ENCODE assay signal across 2 cellular contexts in genomic region chrX:79524642-79525041, GRCh38.
TF ChIP-seq lines count a peak whose summit lies in the region.

No MANE protein-coding gene starts in this region.

TF ChIP-seq in liver, 16 proteins besides CTCF, POLR2A, EP300 and RAD21 (continued from another document):
- TF ChIP-seq, protein P1, sequence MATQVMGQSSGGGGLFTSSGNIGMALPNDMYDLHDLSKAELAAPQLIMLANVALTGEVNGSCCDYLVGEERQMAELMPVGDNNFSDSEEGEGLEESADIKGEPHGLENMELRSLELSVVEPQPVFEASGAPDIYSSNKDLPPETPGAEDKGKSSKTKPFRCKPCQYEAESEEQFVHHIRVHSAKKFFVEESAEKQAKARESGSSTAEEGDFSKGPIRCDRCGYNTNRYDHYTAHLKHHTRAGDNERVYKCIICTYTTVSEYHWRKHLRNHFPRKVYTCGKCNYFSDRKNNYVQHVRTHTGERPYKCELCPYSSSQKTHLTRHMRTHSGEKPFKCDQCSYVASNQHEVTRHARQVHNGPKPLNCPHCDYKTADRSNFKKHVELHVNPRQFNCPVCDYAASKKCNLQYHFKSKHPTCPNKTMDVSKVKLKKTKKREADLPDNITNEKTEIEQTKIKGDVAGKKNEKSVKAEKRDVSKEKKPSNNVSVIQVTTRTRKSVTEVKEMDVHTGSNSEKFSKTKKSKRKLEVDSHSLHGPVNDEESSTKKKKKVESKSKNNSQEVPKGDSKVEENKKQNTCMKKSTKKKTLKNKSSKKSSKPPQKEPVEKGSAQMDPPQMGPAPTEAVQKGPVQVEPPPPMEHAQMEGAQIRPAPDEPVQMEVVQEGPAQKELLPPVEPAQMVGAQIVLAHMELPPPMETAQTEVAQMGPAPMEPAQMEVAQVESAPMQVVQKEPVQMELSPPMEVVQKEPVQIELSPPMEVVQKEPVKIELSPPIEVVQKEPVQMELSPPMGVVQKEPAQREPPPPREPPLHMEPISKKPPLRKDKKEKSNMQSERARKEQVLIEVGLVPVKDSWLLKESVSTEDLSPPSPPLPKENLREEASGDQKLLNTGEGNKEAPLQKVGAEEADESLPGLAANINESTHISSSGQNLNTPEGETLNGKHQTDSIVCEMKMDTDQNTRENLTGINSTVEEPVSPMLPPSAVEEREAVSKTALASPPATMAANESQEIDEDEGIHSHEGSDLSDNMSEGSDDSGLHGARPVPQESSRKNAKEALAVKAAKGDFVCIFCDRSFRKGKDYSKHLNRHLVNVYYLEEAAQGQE (IDR thresholded peaks at IDR 0.05): no peak
- TF ChIP-seq RXRA (IDR thresholded peaks at IDR 0.05): no peak
- no peak for TF ChIP-seq TAF1 (conservative IDR thresholded peaks at IDR 0.05)
- no peak for TF ChIP-seq NR2F2 (IDR thresholded peaks at IDR 0.05)
- no peak for TF ChIP-seq ATF3 (IDR thresholded peaks at IDR 0.05)
- no peak for TF ChIP-seq FOXA2 (IDR thresholded peaks at IDR 0.05)
- TF ChIP-seq, protein P2, sequence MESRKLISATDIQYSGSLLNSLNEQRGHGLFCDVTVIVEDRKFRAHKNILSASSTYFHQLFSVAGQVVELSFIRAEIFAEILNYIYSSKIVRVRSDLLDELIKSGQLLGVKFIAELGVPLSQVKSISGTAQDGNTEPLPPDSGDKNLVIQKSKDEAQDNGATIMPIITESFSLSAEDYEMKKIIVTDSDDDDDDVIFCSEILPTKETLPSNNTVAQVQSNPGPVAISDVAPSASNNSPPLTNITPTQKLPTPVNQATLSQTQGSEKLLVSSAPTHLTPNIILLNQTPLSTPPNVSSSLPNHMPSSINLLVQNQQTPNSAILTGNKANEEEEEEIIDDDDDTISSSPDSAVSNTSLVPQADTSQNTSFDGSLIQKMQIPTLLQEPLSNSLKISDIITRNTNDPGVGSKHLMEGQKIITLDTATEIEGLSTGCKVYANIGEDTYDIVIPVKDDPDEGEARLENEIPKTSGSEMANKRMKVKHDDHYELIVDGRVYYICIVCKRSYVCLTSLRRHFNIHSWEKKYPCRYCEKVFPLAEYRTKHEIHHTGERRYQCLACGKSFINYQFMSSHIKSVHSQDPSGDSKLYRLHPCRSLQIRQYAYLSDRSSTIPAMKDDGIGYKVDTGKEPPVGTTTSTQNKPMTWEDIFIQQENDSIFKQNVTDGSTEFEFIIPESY (IDR thresholded peaks at IDR 0.05): no peak
- no peak for TF ChIP-seq HNF4A (conservative IDR thresholded peaks at IDR 0.05)
- TF ChIP-seq GABPA (IDR thresholded peaks at IDR 0.05 in 1 of 2, conservative IDR thresholded peaks at IDR 0.05 in 1 of 2): no peak
- no peak for TF ChIP-seq FOXA1 (IDR thresholded peaks at IDR 0.05)
- TF ChIP-seq SP1 (IDR thresholded peaks at IDR 0.05): no peak
- no peak for TF ChIP-seq EGR1 (IDR thresholded peaks at IDR 0.05; ENCODE audit: low read depth in 2 of 2)
- TF ChIP-seq, protein P3, sequence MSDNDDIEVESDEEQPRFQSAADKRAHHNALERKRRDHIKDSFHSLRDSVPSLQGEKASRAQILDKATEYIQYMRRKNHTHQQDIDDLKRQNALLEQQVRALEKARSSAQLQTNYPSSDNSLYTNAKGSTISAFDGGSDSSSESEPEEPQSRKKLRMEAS (IDR thresholded peaks at IDR 0.05): no peak
- TF ChIP-seq JUND (IDR thresholded peaks at IDR 0.05): no peak
- no peak for TF ChIP-seq YY1 (IDR thresholded peaks at IDR 0.05)

TF ChIP-seq in HepG2, 621 proteins besides CTCF, POLR2A, EP300 and RAD21 (continued from another document):
- TF ChIP-seq STAT6 (CRISPR knock-in tag; IDR thresholded peaks at IDR 0.05; ENCODE audit: borderline replicate concordance) (no peak), TBL1XR1 (IDR thresholded peaks at IDR 0.05; ENCODE audit: borderline replicate concordance, low read length, partially characterized antibody) (no peak), ZFX (CRISPR knock-in tag; IDR thresholded peaks at IDR 0.05; ENCODE audit: low read depth) (no peak), RCOR2 (CRISPR knock-in tag; IDR thresholded peaks at IDR 0.05) (no peak), FOXK1 (CRISPR knock-in tag; IDR thresholded peaks at IDR 0.05; ENCODE audit: borderline replicate concordance, low read depth) (no peak)
- TF ChIP-seq, protein P4, sequence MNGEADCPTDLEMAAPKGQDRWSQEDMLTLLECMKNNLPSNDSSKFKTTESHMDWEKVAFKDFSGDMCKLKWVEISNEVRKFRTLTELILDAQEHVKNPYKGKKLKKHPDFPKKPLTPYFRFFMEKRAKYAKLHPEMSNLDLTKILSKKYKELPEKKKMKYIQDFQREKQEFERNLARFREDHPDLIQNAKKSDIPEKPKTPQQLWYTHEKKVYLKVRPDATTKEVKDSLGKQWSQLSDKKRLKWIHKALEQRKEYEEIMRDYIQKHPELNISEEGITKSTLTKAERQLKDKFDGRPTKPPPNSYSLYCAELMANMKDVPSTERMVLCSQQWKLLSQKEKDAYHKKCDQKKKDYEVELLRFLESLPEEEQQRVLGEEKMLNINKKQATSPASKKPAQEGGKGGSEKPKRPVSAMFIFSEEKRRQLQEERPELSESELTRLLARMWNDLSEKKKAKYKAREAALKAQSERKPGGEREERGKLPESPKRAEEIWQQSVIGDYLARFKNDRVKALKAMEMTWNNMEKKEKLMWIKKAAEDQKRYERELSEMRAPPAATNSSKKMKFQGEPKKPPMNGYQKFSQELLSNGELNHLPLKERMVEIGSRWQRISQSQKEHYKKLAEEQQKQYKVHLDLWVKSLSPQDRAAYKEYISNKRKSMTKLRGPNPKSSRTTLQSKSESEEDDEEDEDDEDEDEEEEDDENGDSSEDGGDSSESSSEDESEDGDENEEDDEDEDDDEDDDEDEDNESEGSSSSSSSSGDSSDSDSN (CRISPR knock-in tag; IDR thresholded peaks at IDR 0.05): no peak
